1 cellular context compared by ENCODE assay signal in genomic region chr13:29509999-29510586, GRCh38.
TF ChIP-seq lines count a peak whose summit lies in the region.

No MANE protein-coding gene starts in this region.

TF ChIP-seq in GM23338, 12 proteins besides CTCF, POLR2A, EP300 and RAD21 (continued from another document):
- TF ChIP-seq ZNF462 (CRISPR knock-in tag; IDR thresholded peaks at IDR 0.05) (no peak), ETS1 (IDR thresholded peaks at IDR 0.05) (no peak), POLR2AphosphoS5 (IDR thresholded peaks at IDR 0.05; ENCODE audit: low read depth) (no peak), CREB1 (CRISPR knock-in tag; IDR thresholded peaks at IDR 0.05; ENCODE audit: low read depth) (no peak), NANOG (IDR thresholded peaks at IDR 0.05; ENCODE audit: borderline replicate concordance) (no peak), EZH2phosphoT487 (IDR thresholded peaks at IDR 0.05; ENCODE audit: unreplicated experiment) (no peak), REST (IDR thresholded peaks at IDR 0.05; ENCODE audit: unreplicated experiment) (no peak)
